8 cellular contexts compared by ENCODE assay signal in genomic region chr17:58200024-58200633, GRCh38. TPM values are rescaled to one million over a fixed set of nuclear protein-coding genes. Genes with fewer than 3 reads are reported as not detected.
DNase-seq lines count a peak whose midpoint lies in the region; ATAC-seq and TF ChIP-seq lines count a peak whose summit lies in the region.

No MANE protein-coding gene starts in this region.

- no peak for ATAC-seq in HG02840 (IDR thresholded peaks at IDR 0.05; ENCODE audit: low FRiP score, unreplicated experiment)

- DNase-seq in NCI-H2107 treated with DMSO at 0.1 percent for 48 hours (lab: John Stamatoyannopoulos, UW; ENCODE audit: unreplicated experiment) (peak; percentile 8), NCI-H2107 (lab: John Stamatoyannopoulos, UW) (no peak), T-helper 1 cell (peak in 3 of 5 donors; percentile 32 to 49 (median 35)), ascending aorta (ENCODE audit: low spot score in 2 of 2) (no peak), left kidney (ENCODE audit: low read depth, low spot score) (peak; percentile 76)
- DNase-seq in stimulated activated CD8-positive, alpha-beta memory T cell treated with anti-CD3 and anti-CD28 coated beads, Interleukin-4, amount 100 ng/mL, for 1 hour (ENCODE audit: low read depth in 2 of 2, low spot score in 1 of 2): peak; percentile 14 to 34

- H3K4me2 ChIP-seq in Loucy (ENCODE audit: low read depth, low read length, poor library complexity, severe bottlenecking): peak overlapping the region; percentile 17

- no peaks in the 10 kb centered on the region for H3K4me1 ChIP-seq in Loucy (ENCODE audit: insufficient read depth, low read length, poor library complexity, severe bottlenecking)
- H3K4me1 ChIP-seq in ascending aorta: no peaks in the 10 kb centered on the region

- intact Hi-C loops in ascending aorta (cut with DNase I): no loop called here

- H3K79me2 ChIP-seq in Loucy (ENCODE audit: insufficient read depth, low read length): no peaks in the 10 kb centered on the region

- no peak overlapping the region for H3K27ac ChIP-seq in ascending aorta

- H3K9me2 ChIP-seq in Loucy (replicated peaks; ENCODE audit: low read depth, low read length): no peaks in the 10 kb centered on the region

- H2AFZ ChIP-seq in Loucy (ENCODE audit: low read length): peak overlapping the region; percentile 73

- no peaks in the 10 kb centered on the region for H3F3A ChIP-seq in Loucy (ENCODE audit: low read depth)

- no peaks in the 10 kb centered on the region for H4K20me1 ChIP-seq in Loucy (ENCODE audit: insufficient read depth, low read length, poor library complexity, severe bottlenecking)

- no peak overlapping the region for H3K9ac ChIP-seq in Loucy (ENCODE audit: low read depth, low read length, poor library complexity, severe bottlenecking)

- H3K27me3 ChIP-seq in Loucy (ENCODE audit: insufficient read depth, low read length, poor library complexity, severe bottlenecking) (no peaks in the 10 kb centered on the region), ascending aorta (no peaks in the 10 kb centered on the region)

- no peaks in the 10 kb centered on the region for H3K9me3 ChIP-seq in Loucy (ENCODE audit: insufficient read depth, low read depth, low read length)
- H3K9me3 ChIP-seq in ascending aorta: no peaks in the 10 kb centered on the region

- H3K4me3 ChIP-seq in Loucy (ENCODE audit: low read length, poor library complexity, severe bottlenecking) (no peak overlapping the region), ascending aorta (no peak overlapping the region)

- no peaks in the 10 kb centered on the region for H3K36me3 ChIP-seq in Loucy (ENCODE audit: insufficient read depth, low read length)
- no peaks in the 10 kb centered on the region for H3K36me3 ChIP-seq in ascending aorta

- TF ChIP-seq CTCF in Loucy (conservative IDR thresholded peaks at IDR 0.05; ENCODE audit: low read length): peak; percentile 81
- peak in 2 of 3 experiments; percentile 21 to 33 for TF ChIP-seq CTCF in ascending aorta (IDR thresholded peaks at IDR 0.05)

RNA-seq across cellular contexts. Expression of gene EPX, which starts 7.6 kb away (rescaled TPM):
- not detected for total RNA-seq in ascending aorta

RNA-seq across cellular contexts. Expression of gene MKS1, which starts 18.9 kb away (rescaled TPM):
- 1.5 TPM for total RNA-seq in ascending aorta

RNA-seq across cellular contexts. Expression of gene OR4D2, which starts 33.3 kb away (rescaled TPM):
- total RNA-seq in ascending aorta: not detected

RNA-seq across cellular contexts. Expression of gene LPO, which starts 38.3 kb away (rescaled TPM):
- total RNA-seq in ascending aorta: not detected

RNA-seq across cellular contexts. Expression of gene OR4D1, which starts 51.9 kb away (rescaled TPM):
- not detected for total RNA-seq in ascending aorta

Comparison
In these comparisons a context has a peak if more than half of its experiments do, and no peak if none do; other contexts are left out.
1. DNase-seq: peak in NCI-H2107 treated with DMSO at 0.1 percent for 48 hours (single experiment), T-helper 1 cell (3 of 5), left kidney (single experiment) and stimulated activated CD8-positive, alpha-beta memory T cell treated with anti-CD3 and anti-CD28 coated beads, Interleukin-4, amount 100 ng/mL, for 1 hour (2 of 2); none in NCI-H2107 (single experiment) and ascending aorta (0 of 2).